ENCODE assay signal across 8 cellular contexts in genomic region chr16:52191533-52192134, GRCh38.
DNase-seq lines count a peak whose midpoint lies in the region; ATAC-seq, FAIRE-seq and TF ChIP-seq lines count a peak whose summit lies in the region.

No MANE protein-coding gene starts in this region.

- intact Hi-C loops in CD8-positive, alpha-beta T cell (cut with DNase I, micrococcal nuclease): loop anchor here in 1 of 2 experiments (2.0 kb wide), 1 partner anchor 1091 kb away; no protein-coding TSS in a partner anchor

- H3K9me3 Mint-ChIP-seq in CD8-positive, alpha-beta T cell: no peaks in the 10 kb centered on the region

- peak; percentile 0 to 66 (median 34) for DNase-seq in CD8-positive, alpha-beta T cell
- DNase-seq in GM23248 (peak; percentile 60), NCI-H2081 (lab: John Stamatoyannopoulos, UW) (peak; percentile 56 to 70), cardiac fibroblast (ENCODE audit: low read depth in 2 of 2) (peak; percentile 76), kidney tubule cell (ENCODE audit: low spot score) (peak; percentile 68)
- peak; percentile 46 to 52 for DNase-seq in stimulated activated CD4-positive, alpha-beta T cell treated with anti-CD3 and anti-CD28 coated beads, Interleukin-2, amount 100 ng/mL, for 48 hours

- no peaks in the 10 kb centered on the region for H3K79me2 ChIP-seq in GM23248 (ENCODE audit: insufficient read depth)

- in situ Hi-C loops in GM23248 (cut with MboI): no loop called here

- H3K4me1 Mint-ChIP-seq in CD8-positive, alpha-beta T cell (ENCODE audit: low read depth): no peaks in the 10 kb centered on the region

- H4K20me1 ChIP-seq in GM23248 (ENCODE audit: insufficient read depth): no peaks in the 10 kb centered on the region

- H3K27ac ChIP-seq in CD8-positive, alpha-beta T cell (ENCODE audit: low read depth, low read length): no peak overlapping the region
- no peak overlapping the region for H3K27ac ChIP-seq in GM23248

- no peak for ATAC-seq in CD8-positive, alpha-beta T cell
- ATAC-seq in HG03469 (IDR thresholded peaks at IDR 0.05; ENCODE audit: unreplicated experiment): no peak

- no peak overlapping the region for H3K4me3 Mint-ChIP-seq in CD8-positive, alpha-beta T cell

- H3K4me3 ChIP-seq in CD8-positive, alpha-beta T cell (ENCODE audit: low read depth, low read length): no peak overlapping the region
- no peak overlapping the region for H3K4me3 ChIP-seq in GM23248
- H3K4me3 ChIP-seq in cardiac fibroblast (replicated peaks in 1 of 2; ENCODE audit: low read depth in 2 of 2, low read length in 2 of 2): no peak overlapping the region

- FAIRE-seq in TTC549 (lab: Jason Lieb, UNC): peak; percentile 45

- no peak overlapping the region for H3K4me2 ChIP-seq in GM23248 (ENCODE audit: unreplicated experiment)

- H3K27me3 ChIP-seq in CD8-positive, alpha-beta T cell (ENCODE audit: insufficient read depth, low read length): no peaks in the 10 kb centered on the region
- no peaks in the 10 kb centered on the region for H3K27me3 ChIP-seq in GM23248 (replicated peaks; ENCODE audit: insufficient read depth)

- POLR2A ChIA-PET in CD8-positive, alpha-beta T cell (lab: Charles Lee): interaction anchor here (0.7 kb wide), 1 partner anchor 39 kb away, joined by 4 read pairs; no protein-coding TSS in a partner anchor

- H3K36me3 Mint-ChIP-seq in CD8-positive, alpha-beta T cell: no peaks in the 10 kb centered on the region

- no peaks in the 10 kb centered on the region for H3F3A ChIP-seq in GM23248 (ENCODE audit: insufficient read depth)

- CTCF ChIA-PET in CD8-positive, alpha-beta T cell (lab: Charles Lee): interaction anchor here (0.7 to 3.0 kb wide), 12 partner anchors 9 to 1092 kb away, joined by 3 to 31 read pairs (median 6); no protein-coding TSS in a partner anchor

- H2AFZ ChIP-seq in GM23248: peak overlapping the region; percentile 16; the same call in 1 of the 2 replicates

- no peaks in the 10 kb centered on the region for H3K9me3 ChIP-seq in CD8-positive, alpha-beta T cell (ENCODE audit: low read length)
- no peaks in the 10 kb centered on the region for H3K9me3 ChIP-seq in GM23248 (ENCODE audit: low read depth)

- H3K27ac Mint-ChIP-seq in CD8-positive, alpha-beta T cell: no peak overlapping the region

- no peak overlapping the region for H3K9ac ChIP-seq in GM23248

- no peaks in the 10 kb centered on the region for H3K4me1 ChIP-seq in CD8-positive, alpha-beta T cell (ENCODE audit: insufficient read depth, low read length)
- H3K4me1 ChIP-seq in GM23248 (ENCODE audit: insufficient read depth): no peaks in the 10 kb centered on the region

- WGBS in GM23248 (ENCODE audit: low coverage in 1 of 2, low lambda C conversion rate in 2 of 2, missing lambda C conversion rate in 2 of 2), 2 experiments: 32 to 36% methylated on average over 7 of the region's 7 CpGs

- H3K36me3 ChIP-seq in CD8-positive, alpha-beta T cell (ENCODE audit: insufficient read depth, low read length): no peaks in the 10 kb centered on the region
- no peaks in the 10 kb centered on the region for H3K36me3 ChIP-seq in GM23248 (ENCODE audit: low read depth)

- peak; percentile 95 for TF ChIP-seq CTCF in CD8-positive, alpha-beta T cell (IDR thresholded peaks at IDR 0.05)
- TF ChIP-seq CTCF in cardiac fibroblast (IDR thresholded peaks at IDR 0.05; ENCODE audit: low read depth, low read length): peak; percentile 94

- H3K27me3 Mint-ChIP-seq in CD8-positive, alpha-beta T cell (ENCODE audit: low read depth): no peaks in the 10 kb centered on the region

- no peaks in the 10 kb centered on the region for H3K9me2 ChIP-seq in GM23248 (ENCODE audit: insufficient read depth)
